In genomic region chr3:168884353-168884903, GRCh38 we compare ENCODE assay signal across 9 cellular contexts.
DNase-seq lines count a peak whose midpoint lies in the region; ATAC-seq and TF ChIP-seq lines count a peak whose summit lies in the region.
"Had no signal": no experiment of that assay in that cellular context is flagged by ENCODE, and none has a peak within 500 bp of the region (broad histone marks: within the 10 kb centered on the region; RNA-seq: fewer than 3 reads in every experiment).

No MANE protein-coding gene starts in this region.

- H3K9me3 ChIP-seq in adrenal gland (replicated peaks in 1 of 3) (no peaks in the 10 kb centered on the region), hepatocyte (ENCODE audit: low read depth) (no peaks in the 10 kb centered on the region)

- H3K36me3 ChIP-seq in adrenal gland (replicated peaks in 1 of 2): no peaks in the 10 kb centered on the region
- H3K36me3 ChIP-seq in hepatocyte (replicated peaks; ENCODE audit: insufficient read depth, low read depth): no peaks in the 10 kb centered on the region

- no peak overlapping the region for H3K4me3 ChIP-seq in adrenal gland
- H3K4me3 ChIP-seq in hepatocyte: no peak overlapping the region

- H3K4me3 Mint-ChIP-seq in HFFc6: peak overlapping the region; percentile 73
- no peak overlapping the region for H3K4me3 Mint-ChIP-seq in stimulated activated naive CD8-positive, alpha-beta T cell treated with anti-CD3 and anti-CD28 coated beads, Interleukin-15, amount 100 ng/mL, for 72 hours

- DNase-seq in ACHN: peak; percentile 68
- DNase-seq in HFFc6: peak; percentile 94
- DNase-seq in adrenal gland: peak; percentile 23 to 55 (median 48)
- peak; percentile 63 for DNase-seq in hepatocyte (ENCODE audit: low spot score)
- no peak for DNase-seq in activated CD8-positive, alpha-beta memory T cell treated with anti-CD3 and anti-CD28 coated beads, Interleukin-2, amount 50 U/mL, for 4 hours
- DNase-seq in stimulated activated naive CD8-positive, alpha-beta T cell treated with anti-CD3 and anti-CD28 coated beads, Interleukin-15, amount 100 ng/mL, for 72 hours: no peak
- DNase-seq in GOT3 (lab: John Stamatoyannopoulos, UW): no peak
- DNase-seq: stimulated activated CD4-positive, alpha-beta T cell treated with anti-CD3 and anti-CD28 coated beads, Interleukin-2, amount 100 ng/mL, for 48 hours had no signal

- no peak for ATAC-seq in HG03175 (IDR thresholded peaks at IDR 0.05; ENCODE audit: unreplicated experiment)
- no peak for ATAC-seq in stimulated activated naive CD8-positive, alpha-beta T cell treated with anti-CD3 and anti-CD28 coated beads, Interleukin-15, amount 100 ng/mL, for 72 hours

- intact Hi-C loops in adrenal gland (cut with DNase I): no loop called here

- no peaks in the 10 kb centered on the region for H3K36me3 Mint-ChIP-seq in HFFc6 (ENCODE audit: low read depth)

- TF ChIP-seq CTCF in HFFc6 (IDR thresholded peaks at IDR 0.05) (no peak), adrenal gland (IDR thresholded peaks at IDR 0.05) (no peak), hepatocyte (IDR thresholded peaks at IDR 0.05; ENCODE audit: poor library complexity) (no peak)

- H3K4me1 Mint-ChIP-seq in HFFc6 (ENCODE audit: low read depth): peaks cover 69% of the 10 kb centered on the region
- H3K4me1 Mint-ChIP-seq in stimulated activated naive CD8-positive, alpha-beta T cell treated with anti-CD3 and anti-CD28 coated beads, Interleukin-15, amount 100 ng/mL, for 72 hours: no peaks in the 10 kb centered on the region

- H3K27ac ChIP-seq in adrenal gland (no peak overlapping the region), hepatocyte (no peak overlapping the region)

- H3K4me1 ChIP-seq in adrenal gland (replicated peaks in 1 of 2): no peaks in the 10 kb centered on the region
- no peaks in the 10 kb centered on the region for H3K4me1 ChIP-seq in hepatocyte (ENCODE audit: insufficient read depth)

- H3K9me3 Mint-ChIP-seq in HFFc6: no peaks in the 10 kb centered on the region
- no peaks in the 10 kb centered on the region for H3K9me3 Mint-ChIP-seq in stimulated activated naive CD8-positive, alpha-beta T cell treated with anti-CD3 and anti-CD28 coated beads, Interleukin-15, amount 100 ng/mL, for 72 hours

- no peak overlapping the region for H3K4me2 ChIP-seq in hepatocyte

- no peaks in the 10 kb centered on the region for H3K27me3 Mint-ChIP-seq in HFFc6 (ENCODE audit: insufficient read depth)
- no peaks in the 10 kb centered on the region for H3K27me3 Mint-ChIP-seq in stimulated activated naive CD8-positive, alpha-beta T cell treated with anti-CD3 and anti-CD28 coated beads, Interleukin-15, amount 100 ng/mL, for 72 hours

- no peak overlapping the region for H2AFZ ChIP-seq in hepatocyte

- H4K20me1 ChIP-seq in hepatocyte (ENCODE audit: insufficient read depth, poor library complexity, severe bottlenecking): no peaks in the 10 kb centered on the region

- H3K27me3 ChIP-seq in adrenal gland (no peaks in the 10 kb centered on the region), hepatocyte (no peaks in the 10 kb centered on the region)

- WGBS in adrenal gland, 4 donors: 0 to 2% (median 1%) methylated on average over 1 of the region's 1 CpG
- WGBS in hepatocyte (ENCODE audit: low lambda C conversion rate, missing lambda C conversion rate): 23% methylated on average over 1 of the region's 1 CpG

- in situ Hi-C loops in ACHN (cut with HindIII; ENCODE audit: low pct_ligation_motif_present, low pct_unique_long_range_greater_than_20kb, low sequenced_read_pairs): no loop called here

- no peaks in the 10 kb centered on the region for H3K79me2 ChIP-seq in hepatocyte

- H3K9me2 ChIP-seq in hepatocyte (replicated peaks; ENCODE audit: insufficient read depth): no peaks in the 10 kb centered on the region

- TF ChIP-seq POLR2A in adrenal gland (IDR thresholded peaks at IDR 0.05): no peak

- H3K27ac Mint-ChIP-seq in HFFc6: peak overlapping the region; percentile 98
- no peak overlapping the region for H3K27ac Mint-ChIP-seq in stimulated activated naive CD8-positive, alpha-beta T cell treated with anti-CD3 and anti-CD28 coated beads, Interleukin-15, amount 100 ng/mL, for 72 hours

Comparison
In these comparisons a context has a peak if more than half of its experiments do, and no peak if none do; other contexts are left out.
1. DNase-seq: peak in ACHN (single experiment), HFFc6 (single experiment), adrenal gland (7 of 7) and hepatocyte (single experiment); none in activated CD8-positive, alpha-beta memory T cell treated with anti-CD3 and anti-CD28 coated beads, Interleukin-2, amount 50 U/mL, for 4 hours (single experiment), stimulated activated naive CD8-positive, alpha-beta T cell treated with anti-CD3 and anti-CD28 coated beads, Interleukin-15, amount 100 ng/mL, for 72 hours (0 of 2) and GOT3 (single experiment).